Comparison of ENCODE assay signal across 2 cellular contexts in genomic region chr1:201466492-201466891, GRCh38.
A peak's percentile ranks its signal among the peaks of the same experiment; 100 is the strongest.
TF ChIP-seq lines count a peak whose summit lies in the region.

No MANE protein-coding gene starts in this region.

TF ChIP-seq in HEK293, 187 proteins besides CTCF, POLR2A, EP300 and RAD21:
- TF ChIP-seq WT1 (tag by site-specific recombination; IDR thresholded peaks at IDR 0.05), result 0 out of 2 replicates have a peak, but pooled peaks have one; percentile 11
- peak; percentile 70 for TF ChIP-seq KLF1 (tag by site-specific recombination; IDR thresholded peaks at IDR 0.05)
- TF ChIP-seq BCL11B (tag by site-specific recombination; IDR thresholded peaks at IDR 0.05; ENCODE audit: low read depth), result no peak
- peak; percentile 47 for TF ChIP-seq ZFHX2 (tag by site-specific recombination; conservative IDR thresholded peaks at IDR 0.05)
- TF ChIP-seq ZNF18 (tag by site-specific recombination; IDR thresholded peaks at IDR 0.05), result no peak
- peak; percentile 51; the same call in 1 of the 2 replicates for TF ChIP-seq EGR2 (tag by site-specific recombination; IDR thresholded peaks at IDR 0.05; ENCODE audit: low read depth)
- no peak for TF ChIP-seq ZNF777 (tag by site-specific recombination; IDR thresholded peaks at IDR 0.05; ENCODE audit: borderline replicate concordance)
- peak; percentile 24; the same call in 1 of the 2 replicates for TF ChIP-seq PATZ1 (tag by site-specific recombination; IDR thresholded peaks at IDR 0.05)
TF ChIP-seq in HEK293: peak in this region for 5.

TF ChIP-seq in GM12878, 131 proteins besides CTCF, POLR2A, EP300 and RAD21:
- no peak for TF ChIP-seq KLF5 (IDR thresholded peaks at IDR 0.05; ENCODE audit: partially characterized antibody)
- no peak for TF ChIP-seq YBX1 (IDR thresholded peaks at IDR 0.05)
- no peak for TF ChIP-seq MYC (IDR thresholded peaks at IDR 0.05; ENCODE audit: insufficient read depth, insufficient read length, insufficient replicate concordance, low read length, severe bottlenecking)
- TF ChIP-seq IRF4 (IDR thresholded peaks at IDR 0.05; ENCODE audit: low read depth, low read length), result no peak
- no peak for TF ChIP-seq HDGF (IDR thresholded peaks at IDR 0.05)
- TF ChIP-seq STAT1 (conservative IDR thresholded peaks at IDR 0.05), result no peak
- no peak for TF ChIP-seq SKIL (IDR thresholded peaks at IDR 0.05; ENCODE audit: low read depth, poor library complexity, severe bottlenecking)
- TF ChIP-seq MTA3 (IDR thresholded peaks at IDR 0.05; ENCODE audit: borderline replicate concordance, low read length), result no peak
- TF ChIP-seq CHD4 (IDR thresholded peaks at IDR 0.05), result no peak
- no peak for TF ChIP-seq RFX5 (IDR thresholded peaks at IDR 0.05; ENCODE audit: low read depth, low read length)
- TF ChIP-seq FOXM1 (IDR thresholded peaks at IDR 0.05; ENCODE audit: low read depth, low read length), result no peak
- TF ChIP-seq BCL11A (IDR thresholded peaks at IDR 0.05; ENCODE audit: low read depth, low read length), result no peak
TF ChIP-seq in GM12878: peak in this region for 0.
